ENCODE assay signal across 8 cellular contexts in the genomic region with DNA sequence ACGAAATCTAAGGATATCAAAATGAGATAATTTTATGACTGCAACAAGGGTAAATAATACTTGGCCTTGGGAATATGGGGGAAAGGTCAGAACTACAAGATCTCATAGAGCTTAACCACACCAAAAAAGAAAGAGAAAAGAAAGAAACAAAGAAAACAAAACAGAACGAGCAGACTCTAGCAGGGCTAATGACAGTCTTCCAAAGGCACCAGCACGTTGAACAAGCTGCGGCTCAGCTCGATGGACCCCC. TPM values are rescaled to one million over a fixed set of nuclear protein-coding genes. Genes with fewer than 3 reads are reported as not detected.
A peak's percentile ranks its signal among the peaks of the same experiment; 100 is the strongest.
DNase-seq lines count a peak whose midpoint lies in the region; ATAC-seq and TF ChIP-seq lines count a peak whose summit lies in the region.

No MANE protein-coding gene starts in this region.

- peak overlapping the region; percentile 76 for H3K4me2 ChIP-seq in OCI-LY7 (ENCODE audit: low read length)

- peak; percentile 2 for ATAC-seq in GM18499 (IDR thresholded peaks at IDR 0.05; ENCODE audit: insufficient read depth, unreplicated experiment)
- no peak for ATAC-seq in HG03442 (IDR thresholded peaks at IDR 0.05; ENCODE audit: unreplicated experiment)
- ATAC-seq in GM21723 (IDR thresholded peaks at IDR 0.05; ENCODE audit: unreplicated experiment), result no peak

- H2AFZ ChIP-seq in OCI-LY7 (ENCODE audit: low read length), result peak overlapping the region; percentile 89

- no peaks in the 10 kb centered on the region for H3K36me3 ChIP-seq in OCI-LY7 (ENCODE audit: insufficient read depth, low read length)
- H3K36me3 ChIP-seq in ovary, result no peaks in the 10 kb centered on the region

- H3K4me1 ChIP-seq in OCI-LY7 (ENCODE audit: insufficient read depth, low read length, poor library complexity, severe bottlenecking), result peaks cover 23% of the 10 kb centered on the region
- H3K4me1 ChIP-seq in ovary (ENCODE audit: insufficient read depth), result peaks cover 10% of the 10 kb centered on the region

- no TSS peak for BruUV-seq in OCI-LY7 (replicated peaks; lab: Mats Ljungman, UMichigan)

- no peak for TF ChIP-seq CTCF in OCI-LY7 (conservative IDR thresholded peaks at IDR 0.05; ENCODE audit: low read length)
- TF ChIP-seq CTCF in ovary (IDR thresholded peaks at IDR 0.05), result no peak

- 0 to 2% (median 1%) methylated on average over 5 of the region's 5 CpGs for WGBS in ovary, 3 donors

- no peaks in the 10 kb centered on the region for H3K27me3 ChIP-seq in ovary

- peaks cover 3% of the 10 kb centered on the region; the same call in 1 of the 2 replicates for H4K20me1 ChIP-seq in OCI-LY7 (ENCODE audit: insufficient read depth, low read length)

- DNase-seq in OCI-LY7 (ENCODE audit: low spot score), result no peak
- no peak for DNase-seq in epithelial cell of prostate (ENCODE audit: low read depth, low spot score)
- DNase-seq in ovary, result no peak
- DNase-seq in GM03348 (ENCODE audit: low spot score), result no peak
- DNase-seq in NCI-H1694 treated with DMSO at 0.1 percent for 48 hours (lab: John Stamatoyannopoulos, UW), result no peak

- H3K9me3 ChIP-seq in OCI-LY7 (ENCODE audit: low read length), result no peaks in the 10 kb centered on the region
- H3K9me3 ChIP-seq in ovary, result no peaks in the 10 kb centered on the region

- H3K9me2 ChIP-seq in OCI-LY7 (ENCODE audit: insufficient read depth, low read length), result no peaks in the 10 kb centered on the region

- peak overlapping the region; percentile 61 for H3K27ac ChIP-seq in OCI-LY7 (ENCODE audit: low read depth, low read length, poor library complexity, severe bottlenecking)
- H3K27ac ChIP-seq in epithelial cell of prostate, result peak overlapping the region; percentile 77
- H3K27ac ChIP-seq in ovary, result peak overlapping the region; percentile 86 to 87

- no peak for TF ChIP-seq EP300 in ovary (IDR thresholded peaks at IDR 0.05)

- no peak for TF ChIP-seq POLR2A in ovary (IDR thresholded peaks at IDR 0.05)

- intact Hi-C loops in OCI-LY7 (cut with micrococcal nuclease; ENCODE audit: unreplicated experiment) (loop anchor here (1.0 to 5.0 kb wide), 5 partner anchors 53 to 697 kb away; a partner anchor contains a TSS), ovary (cut with DNase I) (loop anchor here (2.0 to 10.0 kb wide), 5 partner anchors 48 to 855 kb away; a partner anchor contains a TSS)

- POLR2A ChIA-PET in OCI-LY7 (lab: Charles Lee), result interaction anchor here (0.6 to 2.6 kb wide), 17 partner anchors 8 to 699 kb away, joined by 3 to 10 read pairs (median 3); a partner anchor contains a TSS

- peaks cover 47% of the 10 kb centered on the region for H3K79me2 ChIP-seq in OCI-LY7 (ENCODE audit: insufficient read depth, low read depth, low read length)

- CTCF ChIA-PET in OCI-LY7 (lab: Charles Lee; ENCODE audit: unreplicated experiment), result interaction anchor here (0.5 to 1.4 kb wide), 2 partner anchors 9 to 20 kb away, joined by 3 read pairs; no protein-coding TSS in a partner anchor

- H3K4me3 ChIP-seq in OCI-LY7 (ENCODE audit: low read depth, low read length, poor library complexity, severe bottlenecking) (peak overlapping the region; percentile 86), ovary (peak overlapping the region; percentile 74)

RNA-seq across cellular contexts. Expression of a gene that starts 0.7 kb away (rescaled TPM):
- total RNA-seq in OCI-LY7 (2014; rRNA removed; shearing (Covaris generic)), result 64.4 and 108 TPM in 2 replicates
- total RNA-seq in OCI-LY7 (2022), result 43.3 and 50.1 TPM in 2 replicates
- 10 to 100 TPM; 54.8 to 69.4 (median 59.5) TPM for total RNA-seq in ovary
- 10 to 100 TPM; 49.8 to 88.7 TPM for polyA plus RNA-seq in ovary

RNA-seq across cellular contexts. Expression of a gene that starts 52.4 kb away (rescaled TPM):
- total RNA-seq in OCI-LY7 (2014; rRNA removed; shearing (Covaris generic)), result 25.0 and 27.5 TPM in 2 replicates
- total RNA-seq in OCI-LY7 (2022), result 26.8 and 31.3 TPM in 2 replicates
- total RNA-seq in ovary, result 10 to 100 TPM; 28.0 to 68.6 (median 32.7) TPM
- 10 to 100 TPM; 19.9 to 20.4 TPM for polyA plus RNA-seq in ovary
